ENCODE assay signal across 8 cellular contexts in the genomic region with DNA sequence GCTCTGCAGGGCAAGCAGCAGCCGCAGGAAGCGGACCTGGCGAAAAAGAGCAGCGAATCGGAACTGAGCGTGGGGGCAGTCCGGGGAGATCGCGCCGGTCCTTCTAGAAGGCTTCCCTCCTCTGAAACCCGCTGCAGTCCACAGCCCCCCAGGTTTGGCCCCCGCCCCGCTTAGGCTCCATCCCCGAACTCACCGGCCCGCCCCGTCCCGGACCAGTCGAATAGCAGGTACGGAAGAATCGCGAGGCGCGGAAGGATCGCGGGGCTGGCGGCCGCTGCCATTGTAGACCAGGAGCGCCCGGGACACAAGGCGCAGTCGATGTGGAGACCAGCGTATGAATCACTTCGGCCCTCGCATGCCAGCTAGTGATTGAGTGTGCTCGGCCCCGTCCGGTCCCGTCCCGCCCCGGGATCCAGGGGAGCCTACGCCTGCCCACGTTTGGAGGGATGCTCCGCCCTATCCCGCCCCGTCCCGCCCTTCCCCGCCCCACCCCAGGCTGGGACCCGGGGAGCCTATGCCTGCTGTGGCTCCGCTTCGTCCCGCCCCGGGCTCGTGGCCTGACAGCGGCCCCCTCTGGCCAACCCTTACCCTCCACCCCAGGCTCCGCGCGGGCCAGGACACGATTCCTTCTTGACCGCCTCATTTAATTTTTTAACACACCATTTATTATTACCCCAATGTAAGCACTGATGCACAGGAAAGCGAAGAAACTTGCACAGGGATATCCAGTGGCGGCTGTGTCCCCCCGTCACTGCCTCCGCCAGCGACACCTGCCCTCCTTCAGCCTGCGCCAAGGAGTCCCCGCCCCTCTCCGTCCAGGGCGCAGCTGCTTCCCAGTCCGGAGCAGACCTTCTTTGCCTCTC. TPM values are rescaled to one million over a fixed set of nuclear protein-coding genes. Genes with fewer than 3 reads are reported as not detected.
DNase-seq lines count a peak whose midpoint lies in the region; ATAC-seq and TF ChIP-seq lines count a peak whose summit lies in the region.

A gene (minus strand): TSS at position 336 of the 863 bp plus-strand sequence. CDS start 55 bp downstream, at position 281.

- TF ChIP-seq CTCF in AG09309 (IDR thresholded peaks at IDR 0.05; ENCODE audit: control insufficient read depth, insufficient read depth, low read depth, low read length, missing control alignments) (peak; percentile 67), neural cell (IDR thresholded peaks at IDR 0.05; ENCODE audit: poor library complexity, severe bottlenecking) (peak; percentile 50)

- H3K9me2 ChIP-seq in neural cell (ENCODE audit: insufficient read depth, low read length) = no peaks in the 10 kb centered on the region

- no peaks in the 10 kb centered on the region for H3F3A ChIP-seq in neural cell (ENCODE audit: insufficient read depth, low read length, poor library complexity, severe bottlenecking)

- no peaks in the 10 kb centered on the region for H3K79me2 ChIP-seq in neural cell (replicated peaks; ENCODE audit: insufficient read depth, low read length)

- H3K4me2 ChIP-seq in neural cell (ENCODE audit: low read length) = peak within 1 kb of the TSS; percentile 51

- H3K27me3 ChIP-seq in neural cell (ENCODE audit: insufficient read depth, low read depth, low read length) = peaks cover 9% of the 10 kb centered on the region

- H4K20me1 ChIP-seq in neural cell (ENCODE audit: insufficient read depth) = no peaks in the 10 kb centered on the region

- no peak within 1 kb of the TSS for H3K27ac ChIP-seq in neural cell (ENCODE audit: low read length)

- no peaks in the 10 kb centered on the region for H3K9me3 ChIP-seq in neural cell (ENCODE audit: low read length)

- ATAC-seq in GM19035 (IDR thresholded peaks at IDR 0.05; ENCODE audit: unreplicated experiment) (peak; percentile 86), HG03521 (IDR thresholded peaks at IDR 0.05; ENCODE audit: unreplicated experiment) (peak; percentile 74)

- H3K4me3 ChIP-seq in AG09309 (ENCODE audit: control insufficient read depth, low read depth, low read length) (peak within 1 kb of the TSS; percentile 81), neural cell (ENCODE audit: low read length) (peak within 1 kb of the TSS; percentile 86)

- H3K9ac ChIP-seq in neural cell (ENCODE audit: low read length) = peak within 1 kb of the TSS; percentile 69

- DNase-seq in AG09309 (ENCODE audit: low read depth) (peak; percentile 65), RPMI7951 (ENCODE audit: low read depth) (peak; percentile 97), fibroblast of the conjunctiva (ENCODE audit: low read depth) (peak; percentile 91)
- peak; percentile 87 for DNase-seq in activated effector memory CD4-positive, alpha-beta T cell treated with anti-CD3 and anti-CD28 coated beads, Interleukin-2, amount 50 U/mL, for 16 hours
- DNase-seq in stimulated activated naive CD4-positive, alpha-beta T cell treated with Interleukin-2 at 50 U/mL for 16 hours (lab: John Stamatoyannopoulos, UW) = peak; percentile 64

- TF ChIP-seq EP300 in neural cell (conservative IDR thresholded peaks at IDR 0.05; ENCODE audit: poor library complexity, severe bottlenecking) = no peak

- H3K36me3 ChIP-seq in neural cell (ENCODE audit: insufficient read depth, low read length) = no peaks in the 10 kb centered on the region

- H2AFZ ChIP-seq in neural cell (ENCODE audit: low read depth, low read length) = peak within 1 kb of the TSS; percentile 76

- no peak for TF ChIP-seq RAD21 in neural cell (conservative IDR thresholded peaks at IDR 0.05)

TF ChIP-seq in neural cell, 6 proteins besides CTCF, POLR2A, EP300 and RAD21:
- peak; percentile 11 for TF ChIP-seq MXI1 (conservative IDR thresholded peaks at IDR 0.05; ENCODE audit: poor library complexity, severe bottlenecking)
- TF ChIP-seq, protein P1, sequence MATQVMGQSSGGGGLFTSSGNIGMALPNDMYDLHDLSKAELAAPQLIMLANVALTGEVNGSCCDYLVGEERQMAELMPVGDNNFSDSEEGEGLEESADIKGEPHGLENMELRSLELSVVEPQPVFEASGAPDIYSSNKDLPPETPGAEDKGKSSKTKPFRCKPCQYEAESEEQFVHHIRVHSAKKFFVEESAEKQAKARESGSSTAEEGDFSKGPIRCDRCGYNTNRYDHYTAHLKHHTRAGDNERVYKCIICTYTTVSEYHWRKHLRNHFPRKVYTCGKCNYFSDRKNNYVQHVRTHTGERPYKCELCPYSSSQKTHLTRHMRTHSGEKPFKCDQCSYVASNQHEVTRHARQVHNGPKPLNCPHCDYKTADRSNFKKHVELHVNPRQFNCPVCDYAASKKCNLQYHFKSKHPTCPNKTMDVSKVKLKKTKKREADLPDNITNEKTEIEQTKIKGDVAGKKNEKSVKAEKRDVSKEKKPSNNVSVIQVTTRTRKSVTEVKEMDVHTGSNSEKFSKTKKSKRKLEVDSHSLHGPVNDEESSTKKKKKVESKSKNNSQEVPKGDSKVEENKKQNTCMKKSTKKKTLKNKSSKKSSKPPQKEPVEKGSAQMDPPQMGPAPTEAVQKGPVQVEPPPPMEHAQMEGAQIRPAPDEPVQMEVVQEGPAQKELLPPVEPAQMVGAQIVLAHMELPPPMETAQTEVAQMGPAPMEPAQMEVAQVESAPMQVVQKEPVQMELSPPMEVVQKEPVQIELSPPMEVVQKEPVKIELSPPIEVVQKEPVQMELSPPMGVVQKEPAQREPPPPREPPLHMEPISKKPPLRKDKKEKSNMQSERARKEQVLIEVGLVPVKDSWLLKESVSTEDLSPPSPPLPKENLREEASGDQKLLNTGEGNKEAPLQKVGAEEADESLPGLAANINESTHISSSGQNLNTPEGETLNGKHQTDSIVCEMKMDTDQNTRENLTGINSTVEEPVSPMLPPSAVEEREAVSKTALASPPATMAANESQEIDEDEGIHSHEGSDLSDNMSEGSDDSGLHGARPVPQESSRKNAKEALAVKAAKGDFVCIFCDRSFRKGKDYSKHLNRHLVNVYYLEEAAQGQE (IDR thresholded peaks at IDR 0.05; ENCODE audit: borderline replicate concordance) = no peak
- TF ChIP-seq TAF1 (IDR thresholded peaks at IDR 0.05; ENCODE audit: low read depth) = peak; percentile 45
- TF ChIP-seq EZH2 (IDR thresholded peaks at IDR 0.05; ENCODE audit: borderline replicate concordance, insufficient read depth, low read length, poor library complexity, severe bottlenecking) = no peak
- peak; percentile 13 for TF ChIP-seq POLR2AphosphoS5 (IDR thresholded peaks at IDR 0.05)
- no peak for TF ChIP-seq SMC3 (conservative IDR thresholded peaks at IDR 0.05; ENCODE audit: poor library complexity)

RNA-seq across cellular contexts. Expression of the gene that starts here (rescaled TPM):
- 8.9 and 13.6 TPM in 2 replicates for total RNA-seq in RPMI7951 (2014; rRNA removed; shearing (Covaris generic))
- polyA plus RNA-seq in neural cell = 2.2 and 2.8 TPM in 2 replicates
- polyA minus RNA-seq in neural cell = 6.8 and 10.4 TPM in 2 replicates
